9 cellular contexts compared by ENCODE assay signal in genomic region chr10:117543245-117543998, GRCh38. TPM values are rescaled to one million over a fixed set of nuclear protein-coding genes. Genes with fewer than 3 reads are reported as not detected.
DNase-seq lines count a peak whose midpoint lies in the region; ATAC-seq, FAIRE-seq and TF ChIP-seq lines count a peak whose summit lies in the region.
"Had no signal": no experiment of that assay in that cellular context is flagged by ENCODE, and none has a peak within 500 bp of the region (broad histone marks: within the 10 kb centered on the region; RNA-seq: fewer than 3 reads in every experiment).

No MANE protein-coding gene starts in this region.

- DNase-seq in A549 (ENCODE audit: low read depth in 1 of 2, low spot score in 1 of 2), result no peak
- DNase-seq in HEK293T (ENCODE audit: extremely low spot score), result peak; percentile 54
- no peak for DNase-seq in mucosa of descending colon
- DNase-seq in HAP-1 (ENCODE audit: low spot score in 2 of 2), result no peak
- DNase-seq: MM.1S had no signal

- no peak for FAIRE-seq in A549 (lab: Jason Lieb, UNC)

- TF ChIP-seq EP300 in A549 (IDR thresholded peaks at IDR 0.05), result no peak

- TF ChIP-seq RAD21 in A549 (conservative IDR thresholded peaks at IDR 0.05 in 1 of 2, IDR thresholded peaks at IDR 0.05 in 1 of 2), result no peak

- H3K36me3 ChIP-seq in mucosa of descending colon (ENCODE audit: low read depth), result no peaks in the 10 kb centered on the region
- no peaks in the 10 kb centered on the region for H3K36me3 ChIP-seq in HAP-1 (replicated peaks)

- H3K4me3 ChIP-seq in A549 (peak overlapping the region; percentile 43; the same call in 2 of the 3 replicates), mucosa of descending colon (no peak overlapping the region), HAP-1 (no peak overlapping the region)

- ATAC-seq in A549, result no peak
- ATAC-seq in mucosa of descending colon, result peak; percentile 49
- no peak for ATAC-seq in HG03159 (IDR thresholded peaks at IDR 0.05; ENCODE audit: unreplicated experiment)
- no peak for ATAC-seq in HG03095 (IDR thresholded peaks at IDR 0.05; ENCODE audit: unreplicated experiment)
- ATAC-seq in GM18858 (IDR thresholded peaks at IDR 0.05; ENCODE audit: unreplicated experiment), result no peak

- intact Hi-C loops in mucosa of descending colon (cut with DNase I, micrococcal nuclease), result no loop called here

- in situ Hi-C loops in HAP-1 (cut with MboI; ENCODE audit: low sequenced_read_pairs), result loop anchor here (5.0 kb wide), 1 partner anchor 694 kb away; no protein-coding TSS in a partner anchor

- TF ChIP-seq CTCF in A549 (IDR thresholded peaks at IDR 0.05) (no peak), mucosa of descending colon (IDR thresholded peaks at IDR 0.05) (no peak)

- CTCF ChIA-PET in A549 (lab: Yijun Ruan, JAX), result no interaction called here
- CTCF ChIA-PET in HEK293T (lab: Yijun Ruan, JAX), result no interaction called here

- no peak overlapping the region for H3K27ac ChIP-seq in A549
- peak overlapping the region; percentile 88 for H3K27ac ChIP-seq in cingulate gyrus (ENCODE audit: low read depth, low read length)

- POLR2A ChIA-PET in A549 (lab: Yijun Ruan, JAX) (no interaction called here), HEK293T (lab: Yijun Ruan, JAX) (interaction anchor here (1.3 kb wide), 1 partner anchor 35 kb away, joined by 5 read pairs; no protein-coding TSS in a partner anchor)

- 83% methylated on average over 73 of the region's 88 CpGs for WGBS in A549 (ENCODE audit: missing lambda C conversion rate)

- peak overlapping the region; percentile 74 for H3K4me2 ChIP-seq in A549

- H3K4me1 ChIP-seq in A549, result peaks cover 13% of the 10 kb centered on the region
- H3K4me1 ChIP-seq in mucosa of descending colon (ENCODE audit: low read depth), result peaks cover 25% of the 10 kb centered on the region
- H3K4me1 ChIP-seq in HAP-1, result no peaks in the 10 kb centered on the region

- H3K9me3 ChIP-seq in A549 (no peaks in the 10 kb centered on the region), mucosa of descending colon (no peaks in the 10 kb centered on the region), HAP-1 (no peaks in the 10 kb centered on the region)

- peaks cover 7% of the 10 kb centered on the region; the same call in 1 of the 2 replicates for H3K27me3 ChIP-seq in HAP-1 (ENCODE audit: low read depth)

- no peak for TF ChIP-seq POLR2A in A549 (IDR thresholded peaks at IDR 0.05; ENCODE audit: low read length)

TF ChIP-seq in A549, 52 proteins besides CTCF, POLR2A, EP300 and RAD21:
- TF ChIP-seq TFCP2L1 (CRISPR knock-in tag; IDR thresholded peaks at IDR 0.05), result no peak
- TF ChIP-seq ZC3H11A (IDR thresholded peaks at IDR 0.05), result no peak
- no peak for TF ChIP-seq NPAS2 (CRISPR knock-in tag; IDR thresholded peaks at IDR 0.05; ENCODE audit: borderline replicate concordance)
- no peak for TF ChIP-seq FOSL2 (IDR thresholded peaks at IDR 0.05)
- no peak for TF ChIP-seq FOSL2 (CRISPR knock-in tag; IDR thresholded peaks at IDR 0.05)
- TF ChIP-seq HOXB5 (CRISPR knock-in tag; IDR thresholded peaks at IDR 0.05), result no peak
- TF ChIP-seq CBX8 (IDR thresholded peaks at IDR 0.05), result no peak
- no peak for TF ChIP-seq RARB (CRISPR knock-in tag; IDR thresholded peaks at IDR 0.05)
- no peak for TF ChIP-seq MYC (IDR thresholded peaks at IDR 0.05; ENCODE audit: borderline replicate concordance, low read length)
- TF ChIP-seq CBX2 (IDR thresholded peaks at IDR 0.05; ENCODE audit: borderline replicate concordance, low read depth), result no peak

TF ChIP-seq in HEK293T, 16 proteins besides CTCF, POLR2A, EP300 and RAD21:
- TF ChIP-seq CTBP1 (IDR thresholded peaks at IDR 0.05; ENCODE audit: borderline replicate concordance) (peak; percentile 32; the same call in 1 of the 2 replicates), PKNOX1 (IDR thresholded peaks at IDR 0.05) (no peak), L3MBTL2 (conservative IDR thresholded peaks at IDR 0.05) (0 out of 2 replicates have a peak, but pooled peaks have one; percentile 39)

RNA-seq across cellular contexts. Expression of gene EMX2, which starts 0.9 kb away (rescaled TPM):
- polyA plus RNA-seq in A549 (2011; rRNA removed) (not detected in 2 replicates), A549 (2017; fragmentation: RNase III; extraction: RNeasy Plus Mini Kit Qiagen cat#74134 plus additional on column Dnase treatment) (not detected in 3 replicates)
- polyA plus RNA-seq in A549 (2012; cell fraction: cytosol; rRNA removed), result not detected in 2 replicates
- not detected in 2 replicates for polyA plus RNA-seq in A549 (2012; cell fraction: nucleus; rRNA removed)
- polyA minus RNA-seq in A549 (2011; rRNA and poly(A)+ RNA removed), result not detected in 2 replicates
- total RNA-seq in mucosa of descending colon, result not detected
